In genomic region chr6:109224994-109225393, GRCh38 we compare ENCODE assay signal across 15 cellular contexts.
DNase-seq lines count a peak whose midpoint lies in the region; ATAC-seq and TF ChIP-seq lines count a peak whose summit lies in the region.
"Had no signal": no experiment of that assay in that cellular context is flagged by ENCODE, and none has a peak within 500 bp of the region (broad histone marks: within the 10 kb centered on the region; RNA-seq: fewer than 3 reads in every experiment).

No MANE protein-coding gene starts in this region.

- H3K27ac ChIP-seq in BLaER1 treated with 17β-estradiol and CSF1 and Interleukin-3, amounts not matched to agents 10 nM and 100 nM = no peak overlapping the region; a peak in 1 of 22 replicates
- peak overlapping the region; percentile 92 for H3K27ac ChIP-seq in psoas muscle
- no peak overlapping the region for H3K27ac ChIP-seq in CD4-positive, alpha-beta T cell (ENCODE audit: low read depth, low read length)
- H3K27ac ChIP-seq: 22Rv1, BLaER1, GM23248 had no signal

- TF ChIP-seq CTCF in psoas muscle (IDR thresholded peaks at IDR 0.05) = no peak
- TF ChIP-seq CTCF in CD4-positive, alpha-beta T cell (IDR thresholded peaks at IDR 0.05) = no peak

- POLR2A ChIA-PET in CD4-positive, alpha-beta T cell (lab: Charles Lee) = no interaction called here

- H3K9me3 Mint-ChIP-seq in CD4-positive, alpha-beta T cell = no peaks in the 10 kb centered on the region
- H3K9me3 Mint-ChIP-seq: CD8-positive, alpha-beta T cell had no signal

- intact Hi-C loops in psoas muscle (cut with DNase I) = loop anchor here in 1 of 2 donors (5.0 kb wide), 2 partner anchors 67 to 157 kb away; partner anchors contain the start of gene CD164
- intact Hi-C loops in CD4-positive, alpha-beta T cell (cut with DNase I, micrococcal nuclease) = no loop called here

- H4K20me1 ChIP-seq in BLaER1 treated with 17β-estradiol and CSF1 and Interleukin-3, amounts not matched to agents 10 nM and 100 nM = no peaks in the 10 kb centered on the region
- H4K20me1 ChIP-seq: BLaER1 had no signal

- H3K4me2 ChIP-seq in BLaER1 treated with 17β-estradiol and CSF1 and Interleukin-3, amounts not matched to agents 10 nM and 100 nM = peak overlapping the region in 9 of 11 experiments; percentile 4 to 46 (median 28); a peak in 12 of 22 replicates

- WGBS in psoas muscle, 3 donors = 14 to 42% (median 22%) methylated on average over 1 of the region's 1 CpG

- DNase-seq in myocyte (ENCODE audit: low read depth) (peak; percentile 13), psoas muscle (no peak)
- no peak for DNase-seq in CD4-positive, alpha-beta T cell
- DNase-seq: Caco-2; CD8-positive, alpha-beta T cell; DMS153; GM23248; H7; HCEC 1CT had no signal

- no peak overlapping the region for H3K4me3 ChIP-seq in BLaER1 treated with 17β-estradiol and CSF1 and Interleukin-3, amounts not matched to agents 10 nM and 100 nM
- H3K4me3 ChIP-seq in psoas muscle = peak overlapping the region; percentile 24
- H3K4me3 ChIP-seq: BLaER1, GM23248 had no signal

- H3K27me3 ChIP-seq in BLaER1 treated with 17β-estradiol and CSF1 and Interleukin-3, amounts not matched to agents 10 nM and 100 nM = no peaks in the 10 kb centered on the region
- no peaks in the 10 kb centered on the region for H3K27me3 ChIP-seq in psoas muscle (ENCODE audit: insufficient read depth in 3 of 3, low read length in 2 of 3)
- H3K27me3 ChIP-seq in CD4-positive, alpha-beta T cell (ENCODE audit: control insufficient read depth, insufficient read depth, low read length) = no peaks in the 10 kb centered on the region
- H3K27me3 ChIP-seq: BLaER1 had no signal

- H3K27ac Mint-ChIP-seq in CD4-positive, alpha-beta T cell = no peak overlapping the region
- H3K27ac Mint-ChIP-seq: B cell; CD8-positive, alpha-beta T cell had no signal

- peaks cover 32% of the 10 kb centered on the region for H3K4me1 Mint-ChIP-seq in CD4-positive, alpha-beta T cell (ENCODE audit: low read depth)
- H3K4me1 Mint-ChIP-seq: B cell had no signal

- ATAC-seq in psoas muscle (peak; percentile 43 to 90 (median 82)), HG03521 (IDR thresholded peaks at IDR 0.05; ENCODE audit: unreplicated experiment) (no peak), HG02885 (IDR thresholded peaks at IDR 0.05; ENCODE audit: poor library complexity, unreplicated experiment) (no peak)
- ATAC-seq in CD4-positive, alpha-beta T cell (ENCODE audit: poor library complexity) = no peak
- ATAC-seq: CD8-positive, alpha-beta T cell had no signal

- no peaks in the 10 kb centered on the region for H3K36me3 ChIP-seq in BLaER1 treated with 17β-estradiol and CSF1 and Interleukin-3, amounts not matched to agents 10 nM and 100 nM
- H3K36me3 ChIP-seq in psoas muscle (ENCODE audit: insufficient read depth in 1 of 2, low read depth in 1 of 2) = no peaks in the 10 kb centered on the region
- H3K36me3 ChIP-seq: BLaER1 had no signal

- no peaks in the 10 kb centered on the region for H3K27me3 Mint-ChIP-seq in CD4-positive, alpha-beta T cell
- H3K27me3 Mint-ChIP-seq: B cell had no signal

- peaks cover 9 to 21% (median 12%) of the 10 kb centered on the region in 10 experiments; a peak in 19 of 20 replicates for H3K4me1 ChIP-seq in BLaER1 treated with 17β-estradiol and CSF1 and Interleukin-3, amounts not matched to agents 10 nM and 100 nM
- H3K4me1 ChIP-seq in psoas muscle = peaks cover 24% of the 10 kb centered on the region

- peaks cover 0 to 11% (median 7%) of the 10 kb centered on the region in 11 experiments; a peak in 10 of 22 replicates for H3K9me3 ChIP-seq in BLaER1 treated with 17β-estradiol and CSF1 and Interleukin-3, amounts not matched to agents 10 nM and 100 nM (replicated peaks in 1 of 11)
- H3K9me3 ChIP-seq in psoas muscle = no peaks in the 10 kb centered on the region
- no peaks in the 10 kb centered on the region for H3K9me3 ChIP-seq in CD4-positive, alpha-beta T cell (ENCODE audit: control insufficient read depth, low read length)
- H3K9me3 ChIP-seq: BLaER1, Caco-2 had no signal

- no peak overlapping the region for H3K9ac ChIP-seq in BLaER1 treated with 17β-estradiol and CSF1 and Interleukin-3, amounts not matched to agents 10 nM and 100 nM
- H3K9ac ChIP-seq: BLaER1, GM23248 had no signal

- no peak overlapping the region for H3K4me3 Mint-ChIP-seq in CD4-positive, alpha-beta T cell
- H3K4me3 Mint-ChIP-seq: B cell; CD8-positive, alpha-beta T cell had no signal

- H3K36me3 Mint-ChIP-seq in CD4-positive, alpha-beta T cell (ENCODE audit: low read depth) = no peaks in the 10 kb centered on the region
- H3K36me3 Mint-ChIP-seq: CD8-positive, alpha-beta T cell had no signal

- CTCF ChIA-PET in CD4-positive, alpha-beta T cell (lab: Charles Lee) = no interaction called here

Comparison
In these comparisons a context has a peak if more than half of its experiments do, and no peak if none do; other contexts are left out.
1. ATAC-seq: peak in psoas muscle (4 of 4); none in CD4-positive, alpha-beta T cell (single experiment), HG03521 (single experiment) and HG02885 (single experiment).